19 cellular contexts compared by ENCODE assay signal in genomic region chr20:62896526-62896925, GRCh38. TPM values are rescaled to one million over a fixed set of nuclear protein-coding genes. Genes with fewer than 3 reads are reported as not detected.
A peak's percentile ranks its signal among the peaks of the same experiment; 100 is the strongest.
DNase-seq lines count a peak whose midpoint lies in the region; ATAC-seq and TF ChIP-seq lines count a peak whose summit lies in the region.
"Had no signal": no experiment of that assay in that cellular context is flagged by ENCODE, and none has a peak within 500 bp of the region (broad histone marks: within the 10 kb centered on the region; RNA-seq: fewer than 3 reads in every experiment).

No MANE protein-coding gene starts in this region.

- H3K4me1 Mint-ChIP-seq in GM23338 = peaks cover 40% of the 10 kb centered on the region
- peaks cover 36% of the 10 kb centered on the region for H3K4me1 Mint-ChIP-seq in activated CD8-positive, alpha-beta memory T cell treated with anti-CD3 and anti-CD28 coated beads, Interleukin-2, amount 10 ng/mL, durations not matched to agents 7 days and 5 days

- H3K27me3 ChIP-seq in GM23338 (ENCODE audit: insufficient read depth) (no peaks in the 10 kb centered on the region), RWPE2 (ENCODE audit: insufficient read depth, poor library complexity, severe bottlenecking) (no peaks in the 10 kb centered on the region), lower lobe of right lung (ENCODE audit: low read depth) (no peaks in the 10 kb centered on the region)
- H3K27me3 ChIP-seq: BLaER1, MG63 had no signal

- peaks cover 56% of the 10 kb centered on the region for H3K36me3 Mint-ChIP-seq in GM23338 (ENCODE audit: low read depth)
- peaks cover 41% of the 10 kb centered on the region for H3K36me3 Mint-ChIP-seq in activated CD8-positive, alpha-beta memory T cell treated with anti-CD3 and anti-CD28 coated beads, Interleukin-2, amount 10 ng/mL, durations not matched to agents 7 days and 5 days

- no peak overlapping the region for H2AFZ ChIP-seq in GM23338
- H2AFZ ChIP-seq: GM23248 had no signal

- no peaks in the 10 kb centered on the region; the same call in 2 of the 3 replicates for H3K9me3 Mint-ChIP-seq in GM23338
- H3K9me3 Mint-ChIP-seq in activated CD8-positive, alpha-beta memory T cell treated with anti-CD3 and anti-CD28 coated beads, Interleukin-2, amount 10 ng/mL, durations not matched to agents 7 days and 5 days (ENCODE audit: low read depth) = no peaks in the 10 kb centered on the region
- H3K9me3 Mint-ChIP-seq: CD8-positive, alpha-beta memory T cell; T-cell had no signal

- H3F3A ChIP-seq in GM23338 (replicated peaks; ENCODE audit: low read depth) = peaks cover 66% of the 10 kb centered on the region

- no peaks in the 10 kb centered on the region for H3K9me3 ChIP-seq in RWPE2 (ENCODE audit: severe bottlenecking)
- H3K9me3 ChIP-seq in lower lobe of right lung = no peaks in the 10 kb centered on the region
- H3K9me3 ChIP-seq: BLaER1, MG63, SK-N-SH had no signal

- H3K27ac Mint-ChIP-seq in GM23338 = no peak overlapping the region; the same call in 1 of the 2 replicates
- no peak overlapping the region for H3K27ac Mint-ChIP-seq in activated CD8-positive, alpha-beta memory T cell treated with anti-CD3 and anti-CD28 coated beads, Interleukin-2, amount 10 ng/mL, durations not matched to agents 7 days and 5 days
- H3K27ac Mint-ChIP-seq: CD8-positive, alpha-beta memory T cell; T-cell had no signal

- peak; percentile 48 for DNase-seq in NCI-H2029 (lab: John Stamatoyannopoulos, UW)
- no peak for DNase-seq in NCI-H2029 treated with DMSO at 0.1 percent for 48 hours (lab: John Stamatoyannopoulos, UW)
- no peak for DNase-seq in GM23338 (ENCODE audit: low spot score)
- DNase-seq in RWPE2 (ENCODE audit: low spot score) = peak; percentile 73
- DNase-seq in lower lobe of right lung = peak; percentile 25
- no peak for DNase-seq in activated CD8-positive, alpha-beta memory T cell treated with anti-CD3 and anti-CD28 coated beads, Interleukin-2, amount 10 ng/mL, durations not matched to agents 7 days and 5 days
- no peak for DNase-seq in SHP77 treated with DMSO at 0.1 percent for 48 hours (lab: John Stamatoyannopoulos, UW)
- DNase-seq: GF-D8, GM23248, MG63, NCI-H1105 treated with DMSO at 0.1 percent for 48 hours, NCI-H2081, NCI-H446, NCI-H748 treated with DMSO at 0.1 percent for 48 hours, SK-N-SH, T-cell had no signal

- peaks cover 50% of the 10 kb centered on the region for H3K36me3 ChIP-seq in GM23338 (ENCODE audit: insufficient read depth)
- H3K36me3 ChIP-seq in RWPE2 (ENCODE audit: low read depth) = peaks cover 60% of the 10 kb centered on the region
- H3K36me3 ChIP-seq in lower lobe of right lung = peaks cover 63% of the 10 kb centered on the region

- peaks cover 41% of the 10 kb centered on the region for H4K20me1 ChIP-seq in GM23338 (replicated peaks; ENCODE audit: insufficient read depth)

- H3K4me3 Mint-ChIP-seq in GM23338 = no peak overlapping the region
- H3K4me3 Mint-ChIP-seq in activated CD8-positive, alpha-beta memory T cell treated with anti-CD3 and anti-CD28 coated beads, Interleukin-2, amount 10 ng/mL, durations not matched to agents 7 days and 5 days = no peak overlapping the region
- H3K4me3 Mint-ChIP-seq: CD8-positive, alpha-beta memory T cell; T-cell had no signal

- intact Hi-C loops in lower lobe of right lung (cut with DNase I) = no loop called here

- H3K27me3 Mint-ChIP-seq in GM23338 (ENCODE audit: insufficient read depth, low read depth, poor library complexity) = peaks cover 28% of the 10 kb centered on the region
- no peaks in the 10 kb centered on the region for H3K27me3 Mint-ChIP-seq in activated CD8-positive, alpha-beta memory T cell treated with anti-CD3 and anti-CD28 coated beads, Interleukin-2, amount 10 ng/mL, durations not matched to agents 7 days and 5 days
- H3K27me3 Mint-ChIP-seq: CD8-positive, alpha-beta memory T cell; T-cell had no signal

- no peaks in the 10 kb centered on the region for H3K9me2 ChIP-seq in GM23338 (ENCODE audit: insufficient read depth)
- H3K9me2 ChIP-seq: SK-N-SH had no signal

- H3K4me1 ChIP-seq in GM23338 (ENCODE audit: insufficient read depth) (peaks cover 29% of the 10 kb centered on the region), RWPE2 (ENCODE audit: insufficient read depth, poor library complexity, severe bottlenecking) (peaks cover 15% of the 10 kb centered on the region), lower lobe of right lung (peaks cover 19% of the 10 kb centered on the region)

- TF ChIP-seq CTCF in GM23338 (conservative IDR thresholded peaks at IDR 0.05; ENCODE audit: low read depth in 2 of 2) (no peak), RWPE2 (IDR thresholded peaks at IDR 0.05; ENCODE audit: poor library complexity, severe bottlenecking) (no peak), lower lobe of right lung (IDR thresholded peaks at IDR 0.05) (no peak)

- no peak overlapping the region for H3K4me2 ChIP-seq in GM23338
- H3K4me2 ChIP-seq: BLaER1, SK-N-SH had no signal

- peak overlapping the region; percentile 50; the same call in 1 of the 2 replicates for H3K27ac ChIP-seq in GM23338 (ENCODE audit: low read depth)
- no peak overlapping the region for H3K27ac ChIP-seq in RWPE2 (ENCODE audit: poor library complexity, severe bottlenecking)
- H3K27ac ChIP-seq in lower lobe of right lung = no peak overlapping the region
- H3K27ac ChIP-seq: BLaER1, GM23248 had no signal

- ATAC-seq in GM23338 (no peak), RWPE2 (ENCODE audit: low read depth) (no peak), lower lobe of right lung (no peak), GM21447 (IDR thresholded peaks at IDR 0.05; ENCODE audit: unreplicated experiment) (no peak)
- ATAC-seq in activated CD8-positive, alpha-beta memory T cell treated with anti-CD3 and anti-CD28 coated beads, Interleukin-2, amount 10 ng/mL, durations not matched to agents 7 days and 5 days = no peak
- ATAC-seq: T-cell had no signal

- no peak overlapping the region for H3K4me3 ChIP-seq in GM23338
- H3K4me3 ChIP-seq in RWPE2 (ENCODE audit: severe bottlenecking) = no peak overlapping the region
- no peak overlapping the region for H3K4me3 ChIP-seq in lower lobe of right lung
- H3K4me3 ChIP-seq: BLaER1, GM23248, MG63 had no signal

- no peaks in the 10 kb centered on the region for H3K79me2 ChIP-seq in GM23338 (replicated peaks; ENCODE audit: insufficient read depth)

- CTCF ChIA-PET in activated CD8-positive, alpha-beta memory T cell treated with anti-CD3 and anti-CD28 coated beads, Interleukin-2, amount 10 ng/mL, durations not matched to agents 7 days and 5 days (lab: Charles Lee) = interaction anchor here (1.2 kb wide), 1 partner anchor 76 kb away, joined by 4 read pairs; no protein-coding TSS in a partner anchor

TF ChIP-seq in GM23338, 12 proteins besides CTCF, POLR2A, EP300 and RAD21 (continues in another document):
- TF ChIP-seq POLR2AphosphoS5 (IDR thresholded peaks at IDR 0.05; ENCODE audit: low read depth) (no peak), CREB1 (CRISPR knock-in tag; IDR thresholded peaks at IDR 0.05; ENCODE audit: low read depth) (no peak), EZH2 (IDR thresholded peaks at IDR 0.05; ENCODE audit: low read depth, unreplicated experiment) (no peak), STAT1 (IDR thresholded peaks at IDR 0.05; ENCODE audit: unreplicated experiment) (no peak), ZNF114 (CRISPR knock-in tag; IDR thresholded peaks at IDR 0.05) (no peak), JUNB (IDR thresholded peaks at IDR 0.05; ENCODE audit: unreplicated experiment) (no peak), ETS1 (IDR thresholded peaks at IDR 0.05) (no peak), ZNF331 (CRISPR knock-in tag; IDR thresholded peaks at IDR 0.05; ENCODE audit: low read depth) (no peak)

RNA-seq across cellular contexts. Expression of gene DIDO1, which starts 29.8 kb away (rescaled TPM):
- 147 and 162 TPM in 2 replicates for total RNA-seq in GM23338 (2014; rRNA removed; shearing (Covaris generic))
- polyA plus RNA-seq in GM23338 (2016; fragmentation: Nextera tagmentation; extraction: Ambion mirVana) = 61.5 and 72.4 TPM in 2 replicates
- total RNA-seq in lower lobe of right lung = 54.6 TPM
- total RNA-seq in activated CD8-positive, alpha-beta memory T cell treated with anti-CD3 and anti-CD28 coated beads, Interleukin-2, amount 10 ng/mL, durations not matched to agents 7 days and 5 days = 10 to 100 TPM; 64.6 to 87.0 TPM

RNA-seq across cellular contexts. Expression of gene TCFL5, which starts 34.9 kb away (rescaled TPM):
- total RNA-seq in GM23338 (2014; rRNA removed; shearing (Covaris generic)) = 18.8 and 19.3 TPM in 2 replicates
- 5.4 and 5.8 TPM in 2 replicates for polyA plus RNA-seq in GM23338 (2016; fragmentation: Nextera tagmentation; extraction: Ambion mirVana)
- 8.2 TPM for total RNA-seq in lower lobe of right lung
- 1 to 10 TPM; 6.6 to 6.7 TPM for total RNA-seq in activated CD8-positive, alpha-beta memory T cell treated with anti-CD3 and anti-CD28 coated beads, Interleukin-2, amount 10 ng/mL, durations not matched to agents 7 days and 5 days

RNA-seq across cellular contexts. Expression of gene GID8, which starts 41.4 kb away (rescaled TPM):
- total RNA-seq in GM23338 (2014; rRNA removed; shearing (Covaris generic)) = 102 and 106 TPM in 2 replicates
- polyA plus RNA-seq in GM23338 (2016; fragmentation: Nextera tagmentation; extraction: Ambion mirVana) = 41.7 and 41.8 TPM in 2 replicates
- 26.2 TPM for total RNA-seq in lower lobe of right lung
- total RNA-seq in activated CD8-positive, alpha-beta memory T cell treated with anti-CD3 and anti-CD28 coated beads, Interleukin-2, amount 10 ng/mL, durations not matched to agents 7 days and 5 days = 10 to 100 TPM; 29.8 to 36.8 TPM

RNA-seq across cellular contexts. Expression of gene SLC17A9, which starts 56.0 kb away (rescaled TPM):
- 24.2 and 32.0 TPM in 2 replicates for total RNA-seq in GM23338 (2014; rRNA removed; shearing (Covaris generic))
- 36.1 and 39.3 TPM in 2 replicates for polyA plus RNA-seq in GM23338 (2016; fragmentation: Nextera tagmentation; extraction: Ambion mirVana)
- 10.4 TPM for total RNA-seq in lower lobe of right lung
- 10 to 100 TPM; 26.1 to 34.1 TPM for total RNA-seq in activated CD8-positive, alpha-beta memory T cell treated with anti-CD3 and anti-CD28 coated beads, Interleukin-2, amount 10 ng/mL, durations not matched to agents 7 days and 5 days
- polyA plus RNA-seq: SK-N-SH had no signal

Comparison
In these comparisons a context has a peak if more than half of its experiments do, and no peak if none do; other contexts are left out.
1. DNase-seq: peak in NCI-H2029 (single experiment), RWPE2 (single experiment) and lower lobe of right lung (single experiment); none in NCI-H2029 treated with DMSO at 0.1 percent for 48 hours (single experiment), GM23338 (single experiment), activated CD8-positive, alpha-beta memory T cell treated with anti-CD3 and anti-CD28 coated beads, Interleukin-2, amount 10 ng/mL, durations not matched to agents 7 days and 5 days (single experiment) and SHP77 treated with DMSO at 0.1 percent for 48 hours (single experiment).